In genomic region chrX:40298569-40298968, GRCh38 we compare ENCODE assay signal across 32 cellular contexts.
DNase-seq lines count a peak whose midpoint lies in the region; ATAC-seq, FAIRE-seq and TF ChIP-seq lines count a peak whose summit lies in the region.
"Had no signal": no experiment of that assay in that cellular context is flagged by ENCODE, and none has a peak within 500 bp of the region (broad histone marks: within the 10 kb centered on the region; RNA-seq: fewer than 3 reads in every experiment).

No MANE protein-coding gene starts in this region.

- CTCF ChIA-PET in K562 (lab: Yijun Ruan, JAX; ENCODE audit: low intra/inter-chr PET ratio): no interaction called here
- CTCF ChIA-PET in activated naive CD4-positive, alpha-beta T cell treated with anti-CD3 and anti-CD28 coated beads, Interleukin-2, amount 10 ng/mL, durations not matched to agents 7 days and 5 days (lab: Charles Lee): interaction anchor here (0.8 kb wide), 1 partner anchor 567 kb away, joined by 3 read pairs; no protein-coding TSS in a partner anchor

- TF ChIP-seq RAD21 in K562 (CRISPR knock-in tag; conservative IDR thresholded peaks at IDR 0.05 in 1 of 2, IDR thresholded peaks at IDR 0.05 in 1 of 2): no peak

- H3K4me3 Mint-ChIP-seq in activated naive CD4-positive, alpha-beta T cell treated with anti-CD3 and anti-CD28 coated beads, Interleukin-2, amount 10 ng/mL, durations not matched to agents 7 days and 5 days: no peak overlapping the region
- H3K4me3 Mint-ChIP-seq: activated naive CD8-positive, alpha-beta T cell treated with anti-CD3 and anti-CD28 coated beads for 36 hours; activated T-cell treated with anti-CD3 and anti-CD28 coated beads, Interleukin-2, amount 50 U/mL, for 24 hours; naive thymus-derived CD4-positive, alpha-beta T cell had no signal

- DNase-seq in ELF-1 (ENCODE audit: low read depth, low spot score) (peak; percentile 72), K562 (ENCODE audit: extremely low read depth in 1 of 4, low spot score in 3 of 4) (no peak), sciatic nerve (ENCODE audit: low spot score) (no peak), NCI-H2081 (lab: John Stamatoyannopoulos, UW) (no peak), erythroblast (lab: John Stamatoyannopoulos, UW) (no peak)
- DNase-seq in activated naive CD4-positive, alpha-beta T cell treated with anti-CD3 and anti-CD28 coated beads, Interleukin-2, amount 10 ng/mL, durations not matched to agents 7 days and 5 days: no peak
- DNase-seq: activated CD4-positive, alpha-beta T cell treated with anti-CD3 and anti-CD28 coated beads, Interleukin-2, amount 50 U/mL, for 1 hour; activated effector memory CD4-positive, alpha-beta T cell treated with anti-CD3 and anti-CD28 coated beads, Interleukin-2, amount 50 U/mL, for 16 hours; activated naive CD8-positive, alpha-beta T cell treated with anti-CD3 and anti-CD28 coated beads for 36 hours; activated T-cell treated with anti-CD3 and anti-CD28 coated beads, Interleukin-2, amount 50 U/mL, for 24 hours; anterior cingulate cortex; CD8-positive, alpha-beta memory T cell; DMS153; effector memory CD4-positive, alpha-beta T cell; left ventricle myocardium superior; midbrain; naive thymus-derived CD4-positive, alpha-beta T cell; NCI-H1417 treated with DMSO at 0.1 percent for 48 hours; NCI-H2107; SHP77; stimulated activated CD4-positive, alpha-beta T cell treated with anti-CD3 and anti-CD28 coated beads, Interleukin-1b, Interleukin-23, amount 100 ng/mL, for 48 hours; stimulated activated naive CD8-positive, alpha-beta T cell treated with anti-CD3 and anti-CD28 coated beads, Interleukin-15, Interleukin-2, amounts not matched to agents 100 U/mL and 50 U/mL, for 24 hours; SW 1271 had no signal

- no peak for TF ChIP-seq EP300 in K562 (IDR thresholded peaks at IDR 0.05; ENCODE audit: low read length)

- no peak for TF ChIP-seq CTCF in K562 (IDR thresholded peaks at IDR 0.05 in 2 of 3, conservative IDR thresholded peaks at IDR 0.05 in 1 of 3; ENCODE audit: insufficient read depth in 2 of 3, low read depth in 1 of 3, low read length in 3 of 3)

- H3K9me3 ChIP-seq in K562 (replicated peaks; ENCODE audit: control insufficient read depth, insufficient read depth, low read depth, low read length) (no peaks in the 10 kb centered on the region), mesodermal cell (ENCODE audit: control insufficient read depth, low read length) (no peaks in the 10 kb centered on the region)
- H3K9me3 ChIP-seq: thoracic aorta, vagina had no signal

- no peak overlapping the region for H3K27ac ChIP-seq in K562 (ENCODE audit: extremely low read depth, low read depth, low read length)
- H3K27ac ChIP-seq in mesodermal cell (ENCODE audit: low read depth, low read length, severe bottlenecking): peak overlapping the region; percentile 79
- H3K27ac ChIP-seq: coronary artery, thoracic aorta, vagina had no signal

- no peaks in the 10 kb centered on the region for H3K9me3 Mint-ChIP-seq in activated naive CD4-positive, alpha-beta T cell treated with anti-CD3 and anti-CD28 coated beads, Interleukin-2, amount 10 ng/mL, durations not matched to agents 7 days and 5 days
- H3K9me3 Mint-ChIP-seq: activated naive CD8-positive, alpha-beta T cell treated with anti-CD3 and anti-CD28 coated beads for 36 hours; activated T-cell treated with anti-CD3 and anti-CD28 coated beads, Interleukin-2, amount 50 U/mL, for 24 hours; CD8-positive, alpha-beta memory T cell had no signal

- H2AFZ ChIP-seq in K562 (ENCODE audit: low read depth, low read length): no peak overlapping the region

- H3K36me3 ChIP-seq in K562 (ENCODE audit: control insufficient read depth, insufficient read depth, low read length): no peaks in the 10 kb centered on the region
- no peaks in the 10 kb centered on the region for H3K36me3 ChIP-seq in mesodermal cell (ENCODE audit: control insufficient read depth, insufficient read depth, low read length)
- H3K36me3 ChIP-seq: thoracic aorta, vagina had no signal

- H4K20me1 ChIP-seq in K562 (replicated peaks; ENCODE audit: control insufficient read depth, insufficient read depth, low read length): no peaks in the 10 kb centered on the region; the same call in 1 of the 2 replicates

- no peak for TF ChIP-seq POLR2A in K562 (conservative IDR thresholded peaks at IDR 0.05)
- TF ChIP-seq POLR2A in erythroblast (IDR thresholded peaks at IDR 0.05; ENCODE audit: low read length): no peak

- no peak overlapping the region for H3K27ac Mint-ChIP-seq in activated naive CD4-positive, alpha-beta T cell treated with anti-CD3 and anti-CD28 coated beads, Interleukin-2, amount 10 ng/mL, durations not matched to agents 7 days and 5 days
- H3K27ac Mint-ChIP-seq: activated naive CD8-positive, alpha-beta T cell treated with anti-CD3 and anti-CD28 coated beads for 36 hours; activated T-cell treated with anti-CD3 and anti-CD28 coated beads, Interleukin-2, amount 50 U/mL, for 24 hours; naive thymus-derived CD4-positive, alpha-beta T cell had no signal

- no peak overlapping the region for H3K4me3 ChIP-seq in K562
- H3K4me3 ChIP-seq in mesodermal cell (ENCODE audit: extremely low read depth, insufficient read depth, low read length, poor library complexity, severe bottlenecking): no peak overlapping the region
- H3K4me3 ChIP-seq: coronary artery, thoracic aorta, vagina had no signal

- in situ Hi-C loops in K562 (cut with MboI): no loop called here

- POLR2A ChIA-PET in K562 (lab: Yijun Ruan, JAX): interaction anchor here (0.6 to 0.8 kb wide), 2 partner anchors 9 to 206 kb away, joined by 3 read pairs; no protein-coding TSS in a partner anchor

- no peaks in the 10 kb centered on the region for H3K79me2 ChIP-seq in K562 (ENCODE audit: control insufficient read depth, insufficient read depth, low read length)

- peaks cover 9% of the 10 kb centered on the region for H3K27me3 Mint-ChIP-seq in activated naive CD4-positive, alpha-beta T cell treated with anti-CD3 and anti-CD28 coated beads, Interleukin-2, amount 10 ng/mL, durations not matched to agents 7 days and 5 days
- H3K27me3 Mint-ChIP-seq: naive thymus-derived CD4-positive, alpha-beta T cell had no signal

- intact Hi-C loops in K562 (cut with micrococcal nuclease): no loop called here
- intact Hi-C loops in sciatic nerve (cut with DNase I): no loop called here

- no peak overlapping the region for H3K9ac ChIP-seq in K562 (ENCODE audit: insufficient read depth in 1 of 2, low read depth in 2 of 2, low read length in 2 of 2)

- peaks cover 3% of the 10 kb centered on the region for H3K4me1 Mint-ChIP-seq in activated naive CD4-positive, alpha-beta T cell treated with anti-CD3 and anti-CD28 coated beads, Interleukin-2, amount 10 ng/mL, durations not matched to agents 7 days and 5 days

- peak; percentile 58 for ATAC-seq in K562
- ATAC-seq in sciatic nerve: peak; percentile 70
- no peak for ATAC-seq in GM18502 (IDR thresholded peaks at IDR 0.05; ENCODE audit: poor library complexity, unreplicated experiment)
- ATAC-seq: left ventricle myocardium superior; naive thymus-derived CD4-positive, alpha-beta T cell; Panc1; stimulated activated naive CD8-positive, alpha-beta T cell treated with anti-CD3 and anti-CD28 coated beads, Interleukin-15, Interleukin-2, amounts not matched to agents 100 U/mL and 50 U/mL, for 24 hours had no signal

- WGBS in K562 (ENCODE audit: insufficient coverage, low coverage, missing lambda C conversion rate): 66% methylated on average over 7 of the region's 16 CpGs
- WGBS in mesodermal cell (ENCODE audit: insufficient coverage in 2 of 2), 2 experiments: 26 to 41% methylated on average over 5 to 6 of the region's 16 CpGs

- H3K4me2 ChIP-seq in K562 (ENCODE audit: insufficient read depth, low read length): no peak overlapping the region

- H3K27me3 ChIP-seq in K562 (ENCODE audit: control insufficient read depth in 2 of 2, insufficient read depth in 2 of 2, low read length in 2 of 2): no peaks in the 10 kb centered on the region; a peak in 2 of 5 replicates
- H3K27me3 ChIP-seq: vagina had no signal

- FAIRE-seq in K562 (lab: Jason Lieb, UNC): no peak
- FAIRE-seq: G401.6, islet of Langerhans, small intestine had no signal

- no TSS peak for BruUV-seq in K562 (replicated peaks; lab: Mats Ljungman, UMichigan)

- peaks cover 7 to 10% of the 10 kb centered on the region in 2 experiments; a peak in 3 of 5 replicates for H3K4me1 ChIP-seq in K562 (replicated peaks in 1 of 2; ENCODE audit: control insufficient read depth in 2 of 2, insufficient read depth in 2 of 2, low read length in 2 of 2)
- peaks cover 10% of the 10 kb centered on the region for H3K4me1 ChIP-seq in mesodermal cell (ENCODE audit: control insufficient read depth, insufficient read depth, low read length, poor library complexity, severe bottlenecking)
- H3K4me1 ChIP-seq: vagina had no signal

- no peaks in the 10 kb centered on the region for H3K36me3 Mint-ChIP-seq in activated naive CD4-positive, alpha-beta T cell treated with anti-CD3 and anti-CD28 coated beads, Interleukin-2, amount 10 ng/mL, durations not matched to agents 7 days and 5 days
- H3K36me3 Mint-ChIP-seq: activated naive CD8-positive, alpha-beta T cell treated with anti-CD3 and anti-CD28 coated beads for 36 hours; CD8-positive, alpha-beta memory T cell; naive thymus-derived CD4-positive, alpha-beta T cell had no signal

- no peaks in the 10 kb centered on the region for H3K9me1 ChIP-seq in K562 (ENCODE audit: control insufficient read depth, insufficient read depth, low read length)

TF ChIP-seq in K562, 482 proteins besides CTCF, POLR2A, EP300 and RAD21 (continues in another document):
- TF ChIP-seq ZBTB17 (CRISPR knock-in tag; IDR thresholded peaks at IDR 0.05): peak; percentile 84
- TF ChIP-seq STAT5B (CRISPR knock-in tag; IDR thresholded peaks at IDR 0.05): no peak
- no peak for TF ChIP-seq SIN3B (IDR thresholded peaks at IDR 0.05; ENCODE audit: low read depth)
